ENCODE assay signal across 7 cellular contexts in genomic region chr12:2057041-2057792, GRCh38. TPM values are rescaled to one million over a fixed set of nuclear protein-coding genes. Genes with fewer than 3 reads are reported as not detected.
DNase-seq lines count a peak whose midpoint lies in the region; ATAC-seq and TF ChIP-seq lines count a peak whose summit lies in the region.

No MANE protein-coding gene starts in this region.

- H3K79me2 ChIP-seq in Loucy (ENCODE audit: insufficient read depth, low read length) = no peaks in the 10 kb centered on the region

- H3K9me2 ChIP-seq in Loucy (replicated peaks; ENCODE audit: low read depth, low read length) = no peaks in the 10 kb centered on the region

- H3K9me3 ChIP-seq in Loucy (ENCODE audit: insufficient read depth, low read depth, low read length) (no peaks in the 10 kb centered on the region), muscle layer of duodenum (ENCODE audit: control insufficient read depth in 1 of 2, low read length in 2 of 2) (no peaks in the 10 kb centered on the region), vagina (no peaks in the 10 kb centered on the region)

- no peaks in the 10 kb centered on the region for H3K36me3 ChIP-seq in Loucy (ENCODE audit: insufficient read depth, low read length)
- H3K36me3 ChIP-seq in muscle layer of duodenum (ENCODE audit: control insufficient read depth in 1 of 2, insufficient read depth in 2 of 2, low read length in 2 of 2) = no peaks in the 10 kb centered on the region
- no peaks in the 10 kb centered on the region for H3K36me3 ChIP-seq in vagina

- DNase-seq in GDM1 (lab: John Stamatoyannopoulos, UW) = peak; percentile 72
- peak; percentile 34 to 42 for DNase-seq in SW 1271 (lab: John Stamatoyannopoulos, UW)
- peak; percentile 19 for DNase-seq in epithelial cell of esophagus (ENCODE audit: low read depth)
- no peak for DNase-seq in vagina (ENCODE audit: extremely low spot score in 2 of 2)

- H3K4me3 ChIP-seq in Loucy (ENCODE audit: low read length, poor library complexity, severe bottlenecking) (no peak overlapping the region), epithelial cell of esophagus (ENCODE audit: low read length) (no peak overlapping the region), muscle layer of duodenum (ENCODE audit: low read depth in 1 of 2, low read length in 2 of 2) (peak overlapping the region; percentile 70 to 74), vagina (no peak overlapping the region)

- peak overlapping the region; percentile 77 for H3K27ac ChIP-seq in muscle layer of duodenum (ENCODE audit: low read length)
- no peak overlapping the region for H3K27ac ChIP-seq in vagina

- TF ChIP-seq POLR2A in vagina (IDR thresholded peaks at IDR 0.05) = no peak

- TF ChIP-seq CTCF in Loucy (conservative IDR thresholded peaks at IDR 0.05; ENCODE audit: low read length) (peak; percentile 96), epithelial cell of esophagus (IDR thresholded peaks at IDR 0.05; ENCODE audit: insufficient read depth, low read depth, low read length, missing control alignments) (peak; percentile 50), vagina (IDR thresholded peaks at IDR 0.05) (peak; percentile 24 to 51 (median 31))

- no peak overlapping the region for H3K4me2 ChIP-seq in Loucy (ENCODE audit: low read depth, low read length, poor library complexity, severe bottlenecking)

- intact Hi-C loops in vagina (cut with DNase I) = loop anchor here (10.0 kb wide), 1 partner anchor 108 kb away; no protein-coding TSS in a partner anchor

- H3K27me3 ChIP-seq in Loucy (ENCODE audit: insufficient read depth, low read length, poor library complexity, severe bottlenecking) (peaks cover 19% of the 10 kb centered on the region), muscle layer of duodenum (ENCODE audit: low read depth, low read length) (peaks cover 13% of the 10 kb centered on the region), vagina (no peaks in the 10 kb centered on the region)

- H3F3A ChIP-seq in Loucy (ENCODE audit: low read depth) = no peaks in the 10 kb centered on the region

- no peaks in the 10 kb centered on the region for H4K20me1 ChIP-seq in Loucy (ENCODE audit: insufficient read depth, low read length, poor library complexity, severe bottlenecking)

- no peak overlapping the region for H3K9ac ChIP-seq in Loucy (ENCODE audit: low read depth, low read length, poor library complexity, severe bottlenecking)

- H3K4me1 ChIP-seq in Loucy (ENCODE audit: insufficient read depth, low read length, poor library complexity, severe bottlenecking) (no peaks in the 10 kb centered on the region), muscle layer of duodenum (ENCODE audit: control insufficient read depth in 1 of 2, insufficient read depth in 2 of 2, low read length in 2 of 2) (peaks cover 0 to 13% of the 10 kb centered on the region in 2 donors), vagina (peaks cover 14% of the 10 kb centered on the region)

- no peak overlapping the region for H2AFZ ChIP-seq in Loucy (ENCODE audit: low read length)

- no peak for ATAC-seq in GM21381 (IDR thresholded peaks at IDR 0.05; ENCODE audit: unreplicated experiment)

RNA-seq across cellular contexts. Expression of gene CACNA1C, which starts 4.4 kb away (rescaled TPM):
- total RNA-seq in vagina = 9.8 TPM

RNA-seq across cellular contexts. Expression of gene DCP1B, which starts 53.0 kb away (rescaled TPM):
- total RNA-seq in vagina = 17.4 TPM

Comparison
In these comparisons a context has a peak if more than half of its experiments do, and no peak if none do; other contexts are left out.
1. DNase-seq: peak in GDM1 (single experiment), SW 1271 (2 of 2) and epithelial cell of esophagus (single experiment); none in vagina (0 of 2).
2. H3K4me3 ChIP-seq: peak in muscle layer of duodenum (2 of 2); none in Loucy (single experiment), epithelial cell of esophagus (single experiment) and vagina (0 of 2).
3. CTCF ChIP-seq: peak in every context shown above with its lines; median percentile 96 in Loucy; 50 in epithelial cell of esophagus; 31 in vagina.